8 cellular contexts compared by ENCODE assay signal in the genomic region with DNA sequence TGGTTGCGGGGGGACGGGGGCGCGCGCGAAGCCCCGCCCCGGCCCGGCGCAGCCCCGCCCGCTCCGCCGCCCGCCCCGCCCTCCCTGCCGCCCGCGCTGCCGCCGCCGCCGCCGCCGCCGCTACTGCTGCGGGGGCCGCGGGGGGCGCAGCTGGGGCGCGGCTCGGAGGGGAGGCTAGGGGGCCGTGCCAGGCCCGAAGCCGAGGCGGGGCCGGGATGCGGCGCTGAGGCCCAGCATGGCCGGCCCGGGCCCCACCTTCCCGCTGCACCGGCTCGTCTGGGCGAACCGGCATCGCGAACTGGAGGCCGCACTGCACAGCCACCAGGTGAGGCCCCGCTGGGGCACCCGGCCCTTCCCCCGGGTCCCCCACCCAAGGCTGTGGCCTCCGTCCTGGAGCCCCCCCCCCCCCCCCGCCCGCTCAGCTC. TPM values are rescaled to one million over a fixed set of nuclear protein-coding genes. Genes with fewer than 3 reads are reported as not detected.
DNase-seq lines count a peak whose midpoint lies in the region; ATAC-seq, FAIRE-seq and TF ChIP-seq lines count a peak whose summit lies in the region.

A gene (plus strand): TSS at position 78 of the 425 bp plus-strand sequence. CDS start 158 bp downstream, at position 236.

- no peaks in the 10 kb centered on the region for H3K27me3 ChIP-seq in foreskin keratinocyte
- H3K27me3 ChIP-seq in parathyroid adenoma (ENCODE audit: control insufficient read depth, insufficient read depth, low read length): no peaks in the 10 kb centered on the region

- H3K4me3 ChIP-seq in parathyroid adenoma (ENCODE audit: low read depth, low read length): peak within 1 kb of the TSS; percentile 65

- H3K4me2 ChIP-seq in parathyroid adenoma (ENCODE audit: low read length): peak within 1 kb of the TSS; percentile 86

- H3K4me1 Mint-ChIP-seq in T-helper 17 cell: peaks cover 54% of the 10 kb centered on the region

- H3K27ac ChIP-seq in foreskin keratinocyte (peak within 1 kb of the TSS; percentile 63), parathyroid adenoma (peak within 1 kb of the TSS; percentile 80)

- H3K4me1 ChIP-seq in foreskin keratinocyte: peaks cover 4% of the 10 kb centered on the region
- peaks cover 11% of the 10 kb centered on the region for H3K4me1 ChIP-seq in parathyroid adenoma

- FAIRE-seq in GM12891 (lab: Jason Lieb, UNC): peak; percentile 35

- H3K27me3 Mint-ChIP-seq in T-helper 17 cell: no peaks in the 10 kb centered on the region

- peak within 1 kb of the TSS; percentile 100 for H3K27ac Mint-ChIP-seq in T-helper 17 cell

- peak within 1 kb of the TSS; percentile 86 for H2AFZ ChIP-seq in parathyroid adenoma

- H3K36me3 Mint-ChIP-seq in T-helper 17 cell (ENCODE audit: low read depth): no peaks in the 10 kb centered on the region

- H3K36me3 ChIP-seq in parathyroid adenoma (ENCODE audit: control insufficient read depth, insufficient read depth, low read length): no peaks in the 10 kb centered on the region

- DNase-seq in GM12891 (ENCODE audit: insufficient read length, low spot score) (no peak), T-helper 17 cell (no peak), foreskin keratinocyte (no peak), globus pallidus (ENCODE audit: low spot score) (no peak), kidney glomerular epithelial cell (lab: John Stamatoyannopoulos, UW) (no peak)

- ATAC-seq in HG02840 (IDR thresholded peaks at IDR 0.05; ENCODE audit: low FRiP score, unreplicated experiment) (peak; percentile 16), T-helper 17 cell (peak; percentile 47), foreskin keratinocyte (peak; percentile 51), GM21737 (IDR thresholded peaks at IDR 0.05; ENCODE audit: unreplicated experiment) (no peak)

- H3K79me2 ChIP-seq in parathyroid adenoma: no peaks in the 10 kb centered on the region

- no peaks in the 10 kb centered on the region for H3K9me3 ChIP-seq in T-helper 17 cell (ENCODE audit: control insufficient read depth, low read length, poor library complexity, severe bottlenecking)
- no peaks in the 10 kb centered on the region for H3K9me3 ChIP-seq in parathyroid adenoma (ENCODE audit: control insufficient read depth, low read length)

- no peak for TF ChIP-seq CTCF in foreskin keratinocyte (conservative IDR thresholded peaks at IDR 0.05)
- TF ChIP-seq CTCF in parathyroid adenoma (IDR thresholded peaks at IDR 0.05): no peak

- peak within 1 kb of the TSS; percentile 95 for H3K4me3 Mint-ChIP-seq in T-helper 17 cell

- no peak for TF ChIP-seq POLR2A in GM12891 (IDR thresholded peaks at IDR 0.05; ENCODE audit: low read depth, low read length)

- no peak within 1 kb of the TSS for H3K9ac ChIP-seq in parathyroid adenoma

TF ChIP-seq in GM12891, 5 proteins besides CTCF, POLR2A, EP300 and RAD21:
- TF ChIP-seq TAF1 (IDR thresholded peaks at IDR 0.05; ENCODE audit: low read depth, low read length): no peak
- no peak for TF ChIP-seq POU2F2 (IDR thresholded peaks at IDR 0.05; ENCODE audit: low read depth, low read length)
- no peak for TF ChIP-seq PAX5 (IDR thresholded peaks at IDR 0.05; ENCODE audit: insufficient read depth, low read length, severe bottlenecking)
- TF ChIP-seq POLR2AphosphoS5 (IDR thresholded peaks at IDR 0.05; ENCODE audit: low read depth, low read length): no peak
- no peak for TF ChIP-seq SPI1 (IDR thresholded peaks at IDR 0.05; ENCODE audit: low read depth, low read length)

RNA-seq across cellular contexts. Expression of the gene that starts here (rescaled TPM):
- 18.9 TPM for polyA plus RNA-seq in GM12891 (2012; ENCODE audit: low read depth, missing spikeins)
- total RNA-seq in T-helper 17 cell (100 to 1,000 TPM; 174 to 220 TPM), foreskin keratinocyte (28.8 and 29.2 TPM in 2 replicates)
- 25.3 and 26.1 TPM in 2 replicates for polyA plus RNA-seq in foreskin keratinocyte
